Comparison of ENCODE assay signal across 8 cellular contexts in genomic region chr10:32377458-32378370, GRCh38. TPM values are rescaled to one million over a fixed set of nuclear protein-coding genes. Genes with fewer than 3 reads are reported as not detected.
DNase-seq lines count a peak whose midpoint lies in the region; ATAC-seq and TF ChIP-seq lines count a peak whose summit lies in the region.

No MANE protein-coding gene starts in this region.

- H3K4me1 ChIP-seq in stomach = peaks cover 4 to 51% (median 24%) of the 10 kb centered on the region in 4 donors

- no peaks in the 10 kb centered on the region for H3K9me3 ChIP-seq in stomach

- peak; percentile 41 for DNase-seq in AG08395 (ENCODE audit: low spot score)
- DNase-seq in GM10248 (ENCODE audit: extremely low spot score) = no peak
- DNase-seq in OCI-M1 (lab: John Stamatoyannopoulos, UW) = peak; percentile 83
- peak; percentile 39 for DNase-seq in cerebellum (ENCODE audit: low spot score)
- DNase-seq in kidney tubule cell (ENCODE audit: low spot score) = peak; percentile 53
- no peak for DNase-seq in stomach

- TF ChIP-seq CTCF in GM10248 (IDR thresholded peaks at IDR 0.05; ENCODE audit: control extremely low read depth, extremely low read depth, low read depth, missing control alignments) = peak; percentile 49
- no peak for TF ChIP-seq CTCF in stomach (IDR thresholded peaks at IDR 0.05)

- no peaks in the 10 kb centered on the region for H3K36me3 ChIP-seq in stomach

- POLR2A ChIA-PET in GM10248 (lab: Yijun Ruan, JAX) = interaction anchor here (0.7 to 1.2 kb wide), 2 partner anchors 321 to 1944 kb away, joined by 3 read pairs; partner anchors contain the start of gene KIF5B

- H3K27ac ChIP-seq in stomach = peak overlapping the region in 4 of 5 donors; percentile 82 to 88 (median 86)

- peak overlapping the region; percentile 58 to 73 (median 66) for H3K4me3 ChIP-seq in stomach

- TF ChIP-seq EP300 in stomach (IDR thresholded peaks at IDR 0.05) = no peak

- ATAC-seq in HG03135 (IDR thresholded peaks at IDR 0.05; ENCODE audit: unreplicated experiment) (peak; percentile 38), HG03469 (IDR thresholded peaks at IDR 0.05; ENCODE audit: unreplicated experiment) (no peak)

- no peaks in the 10 kb centered on the region for H3K27me3 ChIP-seq in stomach

- intact Hi-C loops in stomach (cut with DNase I; ENCODE audit: low total_unique reads) = no loop called here

- WGBS in stomach, 5 donors = 0 to 5% (median 4%) methylated on average over 7 of the region's 7 CpGs

- no peak for TF ChIP-seq POLR2A in stomach (IDR thresholded peaks at IDR 0.05)

- CTCF ChIA-PET in GM10248 (lab: Yijun Ruan, JAX) = interaction anchor here (0.8 to 4.2 kb wide), 10 partner anchors 9 to 516 kb away, joined by 3 to 24 read pairs (median 4); no protein-coding TSS in a partner anchor

RNA-seq across cellular contexts. Expression of gene EPC1, which starts 30.8 kb away (rescaled TPM):
- total RNA-seq in cerebellum (118 TPM), stomach (100 to 1,000 TPM in 1 of 5 donors, 10 to 100 TPM in 4; 31.2 to 182 (median 48.1) TPM)
- 1 to 10 TPM; 9.2 to 9.9 (median 9.7) TPM for polyA plus RNA-seq in stomach

Comparison
In these comparisons a context has a peak if more than half of its experiments do, and no peak if none do; other contexts are left out.
1. DNase-seq: peak in AG08395 (single experiment), OCI-M1 (single experiment), cerebellum (single experiment) and kidney tubule cell (single experiment); none in GM10248 (single experiment) and stomach (single experiment).